In the genomic region with DNA sequence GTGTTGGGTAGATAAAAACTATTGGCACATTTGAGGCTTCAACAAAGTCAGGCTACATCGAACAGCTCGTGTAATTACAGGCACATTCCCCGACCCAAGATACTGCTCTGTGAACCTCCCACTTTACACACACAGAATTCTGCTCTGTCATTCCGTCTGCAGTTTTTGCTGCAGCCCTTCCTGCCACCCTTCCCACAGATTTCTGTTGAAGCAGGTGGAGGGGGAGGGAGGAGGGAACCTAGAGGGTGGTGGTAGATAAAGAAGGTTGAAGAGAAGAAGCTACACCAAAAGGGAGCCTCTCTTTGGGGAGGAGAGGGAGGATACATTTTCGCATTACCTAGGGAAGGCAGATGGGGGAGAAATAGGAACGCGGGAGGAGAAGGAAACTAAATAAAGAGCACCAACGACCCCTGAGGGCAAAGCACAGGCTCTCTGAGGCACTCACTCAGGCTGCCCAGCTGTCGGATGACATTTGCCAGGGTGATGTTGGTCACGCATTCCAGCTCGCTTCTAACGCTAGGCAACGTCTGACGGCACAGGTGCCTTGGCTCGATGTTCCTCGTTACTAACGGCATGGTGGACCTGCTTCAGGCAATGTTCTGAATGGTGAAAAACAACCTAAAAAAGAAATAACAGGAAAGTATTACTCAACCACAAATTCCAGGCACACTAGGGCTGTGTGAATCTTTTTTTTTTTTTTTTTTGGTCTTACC, we compare ENCODE assay signal across 1 cellular context.
TF ChIP-seq lines count a peak whose summit lies in the region.

No MANE protein-coding gene starts in this region.

TF ChIP-seq in K562, 482 proteins besides CTCF, POLR2A, EP300 and RAD21 (continued from another document and continues in another):
- TF ChIP-seq, protein P1, sequence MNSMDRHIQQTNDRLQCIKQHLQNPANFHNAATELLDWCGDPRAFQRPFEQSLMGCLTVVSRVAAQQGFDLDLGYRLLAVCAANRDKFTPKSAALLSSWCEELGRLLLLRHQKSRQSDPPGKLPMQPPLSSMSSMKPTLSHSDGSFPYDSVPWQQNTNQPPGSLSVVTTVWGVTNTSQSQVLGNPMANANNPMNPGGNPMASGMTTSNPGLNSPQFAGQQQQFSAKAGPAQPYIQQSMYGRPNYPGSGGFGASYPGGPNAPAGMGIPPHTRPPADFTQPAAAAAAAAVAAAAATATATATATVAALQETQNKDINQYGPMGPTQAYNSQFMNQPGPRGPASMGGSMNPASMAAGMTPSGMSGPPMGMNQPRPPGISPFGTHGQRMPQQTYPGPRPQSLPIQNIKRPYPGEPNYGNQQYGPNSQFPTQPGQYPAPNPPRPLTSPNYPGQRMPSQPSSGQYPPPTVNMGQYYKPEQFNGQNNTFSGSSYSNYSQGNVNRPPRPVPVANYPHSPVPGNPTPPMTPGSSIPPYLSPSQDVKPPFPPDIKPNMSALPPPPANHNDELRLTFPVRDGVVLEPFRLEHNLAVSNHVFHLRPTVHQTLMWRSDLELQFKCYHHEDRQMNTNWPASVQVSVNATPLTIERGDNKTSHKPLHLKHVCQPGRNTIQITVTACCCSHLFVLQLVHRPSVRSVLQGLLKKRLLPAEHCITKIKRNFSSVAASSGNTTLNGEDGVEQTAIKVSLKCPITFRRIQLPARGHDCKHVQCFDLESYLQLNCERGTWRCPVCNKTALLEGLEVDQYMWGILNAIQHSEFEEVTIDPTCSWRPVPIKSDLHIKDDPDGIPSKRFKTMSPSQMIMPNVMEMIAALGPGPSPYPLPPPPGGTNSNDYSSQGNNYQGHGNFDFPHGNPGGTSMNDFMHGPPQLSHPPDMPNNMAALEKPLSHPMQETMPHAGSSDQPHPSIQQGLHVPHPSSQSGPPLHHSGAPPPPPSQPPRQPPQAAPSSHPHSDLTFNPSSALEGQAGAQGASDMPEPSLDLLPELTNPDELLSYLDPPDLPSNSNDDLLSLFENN (IDR thresholded peaks at IDR 0.05; ENCODE audit: low read depth in 2 of 2, low read length in 2 of 2), result peak in 1 of 2 experiments; percentile 65; a peak in 2 of 4 replicates
- TF ChIP-seq CBX3 (IDR thresholded peaks at IDR 0.05; ENCODE audit: borderline replicate concordance in 1 of 2, low read length in 2 of 2) (peak in 1 of 2 experiments; percentile 84; a peak in 1 of 3 replicates), KAT2B (IDR thresholded peaks at IDR 0.05; ENCODE audit: low read depth, low read length) (no peak), RB1 (IDR thresholded peaks at IDR 0.05; ENCODE audit: low read depth) (peak; percentile 20; the same call in 1 of the 2 replicates), MXI1 (IDR thresholded peaks at IDR 0.05; ENCODE audit: low read depth, low read length) (no peak), TCF7 (IDR thresholded peaks at IDR 0.05; ENCODE audit: borderline replicate concordance) (0 out of 2 replicates have a peak, but pooled peaks have one; percentile 66), ZNF592 (IDR thresholded peaks at IDR 0.05) (peak; percentile 93), TCF3 (CRISPR knock-in tag; IDR thresholded peaks at IDR 0.05) (peak; percentile 83), ZNF175 (CRISPR knock-in tag; IDR thresholded peaks at IDR 0.05; ENCODE audit: low read depth) (0 out of 2 replicates have a peak, but pooled peaks have one; percentile 30), LCOR (CRISPR knock-in tag; IDR thresholded peaks at IDR 0.05) (0 out of 2 replicates have a peak, but pooled peaks have one; percentile 46), MAFK (IDR thresholded peaks at IDR 0.05; ENCODE audit: low read length) (peak; percentile 91), DMBX1 (CRISPR knock-in tag; IDR thresholded peaks at IDR 0.05; ENCODE audit: borderline replicate concordance) (0 out of 2 replicates have a peak, but pooled peaks have one; percentile 38), CC2D1A (IDR thresholded peaks at IDR 0.05) (peak; percentile 59; the same call in 1 of the 2 replicates), ZBTB9 (CRISPR knock-in tag; IDR thresholded peaks at IDR 0.05) (no peak), STAT5A (IDR thresholded peaks at IDR 0.05; ENCODE audit: borderline replicate concordance, low read length) (peak; percentile 54; the same call in 1 of the 2 replicates), MCM3 (IDR thresholded peaks at IDR 0.05) (no peak), BCLAF1 (IDR thresholded peaks at IDR 0.05; ENCODE audit: borderline replicate concordance in 1 of 2, control insufficient read depth in 1 of 2, low read depth in 2 of 2, low read length in 1 of 2) (peak in 1 of 2 experiments; percentile 48; a peak in 1 of 4 replicates), CHAMP1 (IDR thresholded peaks at IDR 0.05) (no peak)
- TF ChIP-seq, protein P2, sequence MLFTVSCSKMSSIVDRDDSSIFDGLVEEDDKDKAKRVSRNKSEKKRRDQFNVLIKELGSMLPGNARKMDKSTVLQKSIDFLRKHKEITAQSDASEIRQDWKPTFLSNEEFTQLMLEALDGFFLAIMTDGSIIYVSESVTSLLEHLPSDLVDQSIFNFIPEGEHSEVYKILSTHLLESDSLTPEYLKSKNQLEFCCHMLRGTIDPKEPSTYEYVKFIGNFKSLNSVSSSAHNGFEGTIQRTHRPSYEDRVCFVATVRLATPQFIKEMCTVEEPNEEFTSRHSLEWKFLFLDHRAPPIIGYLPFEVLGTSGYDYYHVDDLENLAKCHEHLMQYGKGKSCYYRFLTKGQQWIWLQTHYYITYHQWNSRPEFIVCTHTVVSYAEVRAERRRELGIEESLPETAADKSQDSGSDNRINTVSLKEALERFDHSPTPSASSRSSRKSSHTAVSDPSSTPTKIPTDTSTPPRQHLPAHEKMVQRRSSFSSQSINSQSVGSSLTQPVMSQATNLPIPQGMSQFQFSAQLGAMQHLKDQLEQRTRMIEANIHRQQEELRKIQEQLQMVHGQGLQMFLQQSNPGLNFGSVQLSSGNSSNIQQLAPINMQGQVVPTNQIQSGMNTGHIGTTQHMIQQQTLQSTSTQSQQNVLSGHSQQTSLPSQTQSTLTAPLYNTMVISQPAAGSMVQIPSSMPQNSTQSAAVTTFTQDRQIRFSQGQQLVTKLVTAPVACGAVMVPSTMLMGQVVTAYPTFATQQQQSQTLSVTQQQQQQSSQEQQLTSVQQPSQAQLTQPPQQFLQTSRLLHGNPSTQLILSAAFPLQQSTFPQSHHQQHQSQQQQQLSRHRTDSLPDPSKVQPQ (CRISPR knock-in tag; IDR thresholded peaks at IDR 0.05; ENCODE audit: borderline replicate concordance), result no peak
